Comparison of ENCODE assay signal across 14 cellular contexts in genomic region chr5:122478741-122479459, GRCh38.
A peak's percentile ranks its signal among the peaks of the same experiment; 100 is the strongest.
DNase-seq lines count a peak whose midpoint lies in the region; ATAC-seq and TF ChIP-seq lines count a peak whose summit lies in the region.
"Had no signal": no experiment of that assay in that cellular context is flagged by ENCODE, and none has a peak within 500 bp of the region (broad histone marks: within the 10 kb centered on the region; RNA-seq: fewer than 3 reads in every experiment).

No MANE protein-coding gene starts in this region.

- no peaks in the 10 kb centered on the region for H3K27me3 ChIP-seq in dorsolateral prefrontal cortex
- no peaks in the 10 kb centered on the region for H3K27me3 ChIP-seq in right atrium auricular region

- no peaks in the 10 kb centered on the region for H3K4me1 ChIP-seq in right atrium auricular region

- TF ChIP-seq CTCF in fibroblast of mammary gland (conservative IDR thresholded peaks at IDR 0.05; ENCODE audit: control insufficient read depth, insufficient read depth, low read depth, low read length): no peak
- no peak for TF ChIP-seq CTCF in mesothelial cell of epicardium (IDR thresholded peaks at IDR 0.05; ENCODE audit: unreplicated experiment)
- TF ChIP-seq CTCF in dorsolateral prefrontal cortex (IDR thresholded peaks at IDR 0.05 in 54 of 56, conservative IDR thresholded peaks at IDR 0.05 in 2 of 56; ENCODE audit: low read depth in 1 of 56, partially characterized antibody in 56 of 56): no peak
- no peak for TF ChIP-seq CTCF in right atrium auricular region (IDR thresholded peaks at IDR 0.05)

- H3K36me3 ChIP-seq in right atrium auricular region: no peaks in the 10 kb centered on the region

- H3K27ac ChIP-seq in dorsolateral prefrontal cortex: no peak overlapping the region
- no peak overlapping the region for H3K27ac ChIP-seq in right atrium auricular region

- H3K36me3 Mint-ChIP-seq in mesothelial cell of epicardium: peaks cover 7% of the 10 kb centered on the region

- H3K4me1 Mint-ChIP-seq in mesothelial cell of epicardium: peaks cover 51% of the 10 kb centered on the region
- H3K4me1 Mint-ChIP-seq: B cell had no signal

- peak overlapping the region; percentile 71 for H3K4me3 Mint-ChIP-seq in mesothelial cell of epicardium
- H3K4me3 Mint-ChIP-seq: activated naive CD4-positive, alpha-beta T cell treated with anti-CD3 and anti-CD28 coated beads for 36 hours; B cell had no signal

- intact Hi-C loops in dorsolateral prefrontal cortex (cut with DNase I): no loop called here

- DNase-seq in COLO829 (ENCODE audit: low spot score): peak; percentile 2
- DNase-seq in NCI-H226: peak; percentile 31
- DNase-seq in fibroblast of mammary gland (ENCODE audit: low read depth): peak; percentile 7
- DNase-seq in mesothelial cell of epicardium (ENCODE audit: low spot score in 2 of 2, unreplicated experiment in 2 of 2): no peak
- no peak for DNase-seq in dorsolateral prefrontal cortex
- no peak for DNase-seq in right atrium auricular region (ENCODE audit: low spot score)
- DNase-seq: activated naive CD4-positive, alpha-beta T cell treated with anti-CD3 and anti-CD28 coated beads for 36 hours; caudate nucleus; DND-41; NCI-H2081 had no signal

- H3K27me3 Mint-ChIP-seq in mesothelial cell of epicardium (ENCODE audit: low read depth): no peaks in the 10 kb centered on the region

- H3K4me3 ChIP-seq in fibroblast of mammary gland (ENCODE audit: control insufficient read depth, low read depth, low read length) (no peak overlapping the region), dorsolateral prefrontal cortex (no peak overlapping the region), right atrium auricular region (no peak overlapping the region)

- no peaks in the 10 kb centered on the region for H3K9me3 ChIP-seq in right atrium auricular region

- peak overlapping the region; percentile 89 for H3K27ac Mint-ChIP-seq in mesothelial cell of epicardium
- H3K27ac Mint-ChIP-seq: activated naive CD4-positive, alpha-beta T cell treated with anti-CD3 and anti-CD28 coated beads for 36 hours; B cell had no signal

- ATAC-seq in HG02973 (IDR thresholded peaks at IDR 0.05; ENCODE audit: unreplicated experiment) (no peak), HG02610 (IDR thresholded peaks at IDR 0.05; ENCODE audit: unreplicated experiment) (no peak)
- ATAC-seq: SK-N-SH treated with all-trans-retinoic acid at 6 μM for 48 hours had no signal

- H3K9me3 Mint-ChIP-seq in mesothelial cell of epicardium: peaks cover 3% of the 10 kb centered on the region
- H3K9me3 Mint-ChIP-seq: activated naive CD4-positive, alpha-beta T cell treated with anti-CD3 and anti-CD28 coated beads for 36 hours had no signal

Comparison
In these comparisons a context has a peak if more than half of its experiments do, and no peak if none do; other contexts are left out.
1. DNase-seq: peak in COLO829 (single experiment), NCI-H226 (single experiment) and fibroblast of mammary gland (single experiment); none in mesothelial cell of epicardium (0 of 2), dorsolateral prefrontal cortex (0 of 10) and right atrium auricular region (single experiment).